In genomic region chr15:99105516-99106341, GRCh38 we compare ENCODE assay signal across 8 cellular contexts. TPM values are rescaled to one million over a fixed set of nuclear protein-coding genes. Genes with fewer than 3 reads are reported as not detected.
DNase-seq lines count a peak whose midpoint lies in the region; ATAC-seq and TF ChIP-seq lines count a peak whose summit lies in the region.

No MANE protein-coding gene starts in this region.

- 0 to 38% (median 3%) methylated on average over 3 to 115 of the region's 115 CpGs for WGBS in adrenal gland, 4 donors
- 5% methylated on average over 62 of the region's 115 CpGs for WGBS in hepatocyte (ENCODE audit: low lambda C conversion rate, missing lambda C conversion rate)

- peaks cover 9% of the 10 kb centered on the region for H3K79me2 ChIP-seq in hepatocyte

- no peak for TF ChIP-seq POLR2A in adrenal gland (IDR thresholded peaks at IDR 0.05)

- peak; percentile 34 for ATAC-seq in HG02840 (IDR thresholded peaks at IDR 0.05; ENCODE audit: low FRiP score, unreplicated experiment)

- H3K27ac ChIP-seq in adrenal gland (peak overlapping the region in 3 of 5 donors; percentile 79 to 90 (median 88)), hepatocyte (no peak overlapping the region)

- no peaks in the 10 kb centered on the region for H3K27me3 ChIP-seq in adrenal gland
- peaks cover 39% of the 10 kb centered on the region for H3K27me3 ChIP-seq in hepatocyte

- peaks cover 12 to 33% of the 10 kb centered on the region in 2 donors for H3K4me1 ChIP-seq in adrenal gland (replicated peaks in 1 of 2)
- peaks cover 5% of the 10 kb centered on the region for H3K4me1 ChIP-seq in hepatocyte (ENCODE audit: insufficient read depth)

- TF ChIP-seq CTCF in adrenal gland (IDR thresholded peaks at IDR 0.05) (peak in 1 of 6 experiments; percentile 16), hepatocyte (IDR thresholded peaks at IDR 0.05; ENCODE audit: poor library complexity) (peak; percentile 19)

- peak overlapping the region; percentile 74 for H2AFZ ChIP-seq in hepatocyte

- H3K4me2 ChIP-seq in hepatocyte, result peak overlapping the region; percentile 97

- DNase-seq in activated CD4-positive, alpha-beta T cell treated with anti-CD3 and anti-CD28 coated beads for 48 hours, result peak; percentile 64
- DNase-seq in activated CD4-positive, alpha-beta T cell treated with anti-CD3 and anti-CD28 coated beads, Interleukin-2, amount 50 U/mL, for 4 hours, result no peak
- DNase-seq in NCI-H524 treated with DMSO at 0.1 percent for 48 hours (lab: John Stamatoyannopoulos, UW) (peak; percentile 53), adrenal gland (peak; percentile 59 to 78 (median 64)), hepatocyte (ENCODE audit: low spot score) (peak; percentile 73), putamen (ENCODE audit: low spot score) (peak; percentile 58), NK-92 (lab: John Stamatoyannopoulos, UW; ENCODE audit: unreplicated experiment) (no peak)

- no peaks in the 10 kb centered on the region for H4K20me1 ChIP-seq in hepatocyte (ENCODE audit: insufficient read depth, poor library complexity, severe bottlenecking)

- H3K36me3 ChIP-seq in adrenal gland (replicated peaks in 1 of 2) (no peaks in the 10 kb centered on the region), hepatocyte (replicated peaks; ENCODE audit: insufficient read depth, low read depth) (no peaks in the 10 kb centered on the region)

- intact Hi-C loops in adrenal gland (cut with DNase I), result loop anchor here (2.0 to 5.0 kb wide), 2 partner anchors 107 to 109 kb away; no protein-coding TSS in a partner anchor

- H3K4me3 ChIP-seq in adrenal gland, result peak overlapping the region; percentile 4 to 81 (median 26)
- peak overlapping the region; percentile 58 for H3K4me3 ChIP-seq in hepatocyte

- H3K9me3 ChIP-seq in adrenal gland (replicated peaks in 1 of 3) (no peaks in the 10 kb centered on the region), hepatocyte (ENCODE audit: low read depth) (no peaks in the 10 kb centered on the region)

- no peaks in the 10 kb centered on the region for H3K9me2 ChIP-seq in hepatocyte (replicated peaks; ENCODE audit: insufficient read depth)

RNA-seq across cellular contexts. Expression of gene SYNM, which starts 0.8 kb away (rescaled TPM):
- total RNA-seq in adrenal gland (10 to 100 TPM; 23.6 to 44.6 (median 38.3) TPM), hepatocyte (12.4 and 13.8 TPM in 2 replicates)
- polyA plus RNA-seq in adrenal gland (10 to 100 TPM; 11.1 to 25.0 (median 22.0) TPM), hepatocyte (9.7 and 10.5 TPM in 2 replicates)

Comparison
In these comparisons a context has a peak if more than half of its experiments do, and no peak if none do; other contexts are left out.
1. DNase-seq: peak in activated CD4-positive, alpha-beta T cell treated with anti-CD3 and anti-CD28 coated beads for 48 hours (single experiment), NCI-H524 treated with DMSO at 0.1 percent for 48 hours (single experiment), adrenal gland (7 of 7), hepatocyte (single experiment) and putamen (single experiment); none in activated CD4-positive, alpha-beta T cell treated with anti-CD3 and anti-CD28 coated beads, Interleukin-2, amount 50 U/mL, for 4 hours (0 of 2) and NK-92 (single experiment).